Comparison of ENCODE assay signal across 1 cellular context in the genomic region with DNA sequence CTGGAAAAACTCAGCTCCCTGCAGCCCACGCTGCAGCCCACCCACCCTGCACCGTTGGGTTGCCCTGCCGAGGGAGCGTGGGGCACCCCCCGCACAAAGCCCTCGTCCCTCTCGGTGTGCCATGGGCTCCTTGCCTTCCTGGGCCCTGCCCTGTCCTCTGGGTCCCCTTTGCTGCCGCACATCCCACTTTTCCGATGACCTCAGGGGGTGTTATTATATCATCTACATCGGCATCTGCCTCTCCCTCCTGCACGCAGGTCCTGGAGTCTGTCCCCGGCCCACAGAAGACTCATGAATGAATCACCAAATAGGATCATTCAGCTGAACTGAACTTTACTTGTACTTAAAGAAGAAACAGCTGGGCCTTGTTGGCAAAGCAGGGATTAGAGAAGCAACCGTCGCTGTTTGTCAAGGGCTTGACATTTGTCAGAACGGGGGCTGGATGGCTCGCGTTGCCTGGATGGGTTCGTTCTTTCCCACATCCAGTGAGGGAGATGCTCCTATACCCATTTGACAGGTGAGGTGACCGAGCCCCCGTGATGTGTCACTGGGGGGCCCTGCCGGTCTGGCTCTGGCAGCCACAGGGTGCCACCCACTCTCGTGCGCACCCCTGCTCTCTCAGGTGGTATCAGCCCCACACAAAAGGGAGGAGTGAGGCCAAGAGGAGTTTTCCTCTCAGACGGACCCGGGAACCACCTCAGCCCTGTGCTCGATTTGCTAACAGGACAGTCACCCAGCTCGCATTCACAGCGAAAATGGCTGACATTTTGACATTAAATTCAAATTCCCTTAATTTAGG.
TF ChIP-seq lines count a peak whose summit lies in the region.

No MANE protein-coding gene starts in this region.

TF ChIP-seq in GM23338, 12 proteins besides CTCF, POLR2A, EP300 and RAD21:
- TF ChIP-seq, protein P1, sequence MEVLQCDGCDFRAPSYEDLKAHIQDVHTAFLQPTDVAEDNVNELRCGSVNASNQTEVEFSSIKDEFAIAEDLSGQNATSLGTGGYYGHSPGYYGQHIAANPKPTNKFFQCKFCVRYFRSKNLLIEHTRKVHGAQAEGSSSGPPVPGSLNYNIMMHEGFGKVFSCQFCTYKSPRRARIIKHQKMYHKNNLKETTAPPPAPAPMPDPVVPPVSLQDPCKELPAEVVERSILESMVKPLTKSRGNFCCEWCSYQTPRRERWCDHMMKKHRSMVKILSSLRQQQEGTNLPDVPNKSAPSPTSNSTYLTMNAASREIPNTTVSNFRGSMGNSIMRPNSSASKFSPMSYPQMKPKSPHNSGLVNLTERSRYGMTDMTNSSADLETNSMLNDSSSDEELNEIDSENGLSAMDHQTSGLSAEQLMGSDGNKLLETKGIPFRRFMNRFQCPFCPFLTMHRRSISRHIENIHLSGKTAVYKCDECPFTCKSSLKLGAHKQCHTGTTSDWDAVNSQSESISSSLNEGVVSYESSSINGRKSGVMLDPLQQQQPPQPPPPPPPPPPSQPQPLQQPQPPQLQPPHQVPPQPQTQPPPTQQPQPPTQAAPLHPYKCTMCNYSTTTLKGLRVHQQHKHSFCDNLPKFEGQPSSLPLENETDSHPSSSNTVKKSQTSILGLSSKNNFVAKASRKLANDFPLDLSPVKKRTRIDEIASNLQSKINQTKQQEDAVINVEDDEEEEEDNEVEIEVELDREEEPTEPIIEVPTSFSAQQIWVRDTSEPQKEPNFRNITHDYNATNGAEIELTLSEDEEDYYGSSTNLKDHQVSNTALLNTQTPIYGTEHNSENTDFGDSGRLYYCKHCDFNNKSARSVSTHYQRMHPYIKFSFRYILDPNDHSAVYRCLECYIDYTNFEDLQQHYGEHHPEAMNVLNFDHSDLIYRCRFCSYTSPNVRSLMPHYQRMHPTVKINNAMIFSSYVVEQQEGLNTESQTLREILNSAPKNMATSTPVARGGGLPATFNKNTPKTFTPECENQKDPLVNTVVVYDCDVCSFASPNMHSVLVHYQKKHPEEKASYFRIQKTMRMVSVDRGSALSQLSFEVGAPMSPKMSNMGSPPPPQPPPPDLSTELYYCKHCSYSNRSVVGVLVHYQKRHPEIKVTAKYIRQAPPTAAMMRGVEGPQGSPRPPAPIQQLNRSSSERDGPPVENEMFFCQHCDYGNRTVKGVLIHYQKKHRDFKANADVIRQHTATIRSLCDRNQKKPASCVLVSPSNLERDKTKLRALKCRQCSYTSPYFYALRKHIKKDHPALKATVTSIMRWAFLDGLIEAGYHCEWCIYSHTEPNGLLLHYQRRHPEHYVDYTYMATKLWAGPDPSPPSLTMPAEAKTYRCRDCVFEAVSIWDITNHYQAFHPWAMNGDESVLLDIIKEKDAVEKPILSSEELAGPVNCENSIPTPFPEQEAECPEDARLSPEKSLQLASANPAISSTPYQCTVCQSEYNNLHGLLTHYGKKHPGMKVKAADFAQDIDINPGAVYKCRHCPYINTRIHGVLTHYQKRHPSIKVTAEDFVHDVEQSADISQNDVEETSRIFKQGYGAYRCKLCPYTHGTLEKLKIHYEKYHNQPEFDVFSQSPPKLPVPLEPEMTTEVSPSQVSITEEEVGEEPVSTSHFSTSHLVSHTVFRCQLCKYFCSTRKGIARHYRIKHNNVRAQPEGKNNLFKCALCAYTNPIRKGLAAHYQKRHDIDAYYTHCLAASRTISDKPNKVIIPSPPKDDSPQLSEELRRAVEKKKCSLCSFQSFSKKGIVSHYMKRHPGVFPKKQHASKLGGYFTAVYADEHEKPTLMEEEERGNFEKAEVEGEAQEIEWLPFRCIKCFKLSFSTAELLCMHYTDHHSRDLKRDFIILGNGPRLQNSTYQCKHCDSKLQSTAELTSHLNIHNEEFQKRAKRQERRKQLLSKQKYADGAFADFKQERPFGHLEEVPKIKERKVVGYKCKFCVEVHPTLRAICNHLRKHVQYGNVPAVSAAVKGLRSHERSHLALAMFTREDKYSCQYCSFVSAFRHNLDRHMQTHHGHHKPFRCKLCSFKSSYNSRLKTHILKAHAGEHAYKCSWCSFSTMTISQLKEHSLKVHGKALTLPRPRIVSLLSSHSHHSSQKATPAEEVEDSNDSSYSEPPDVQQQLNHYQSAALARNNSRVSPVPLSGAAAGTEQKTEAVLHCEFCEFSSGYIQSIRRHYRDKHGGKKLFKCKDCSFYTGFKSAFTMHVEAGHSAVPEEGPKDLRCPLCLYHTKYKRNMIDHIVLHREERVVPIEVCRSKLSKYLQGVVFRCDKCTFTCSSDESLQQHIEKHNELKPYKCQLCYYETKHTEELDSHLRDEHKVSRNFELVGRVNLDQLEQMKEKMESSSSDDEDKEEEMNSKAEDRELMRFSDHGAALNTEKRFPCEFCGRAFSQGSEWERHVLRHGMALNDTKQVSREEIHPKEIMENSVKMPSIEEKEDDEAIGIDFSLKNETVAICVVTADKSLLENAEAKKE (CRISPR knock-in tag; IDR thresholded peaks at IDR 0.05), result no peak
- TF ChIP-seq REST (IDR thresholded peaks at IDR 0.05; ENCODE audit: unreplicated experiment) (no peak), POLR2AphosphoS5 (IDR thresholded peaks at IDR 0.05; ENCODE audit: low read depth) (no peak), STAT1 (IDR thresholded peaks at IDR 0.05; ENCODE audit: unreplicated experiment) (no peak), ZNF114 (CRISPR knock-in tag; IDR thresholded peaks at IDR 0.05) (no peak), ZNF331 (CRISPR knock-in tag; IDR thresholded peaks at IDR 0.05; ENCODE audit: low read depth) (no peak), EZH2phosphoT487 (IDR thresholded peaks at IDR 0.05; ENCODE audit: unreplicated experiment) (no peak), ETS1 (IDR thresholded peaks at IDR 0.05) (no peak), JUNB (IDR thresholded peaks at IDR 0.05; ENCODE audit: unreplicated experiment) (no peak), NANOG (IDR thresholded peaks at IDR 0.05; ENCODE audit: borderline replicate concordance) (no peak), EZH2 (IDR thresholded peaks at IDR 0.05; ENCODE audit: low read depth, unreplicated experiment) (no peak), CREB1 (CRISPR knock-in tag; IDR thresholded peaks at IDR 0.05; ENCODE audit: low read depth) (no peak)
